In the genomic region with DNA sequence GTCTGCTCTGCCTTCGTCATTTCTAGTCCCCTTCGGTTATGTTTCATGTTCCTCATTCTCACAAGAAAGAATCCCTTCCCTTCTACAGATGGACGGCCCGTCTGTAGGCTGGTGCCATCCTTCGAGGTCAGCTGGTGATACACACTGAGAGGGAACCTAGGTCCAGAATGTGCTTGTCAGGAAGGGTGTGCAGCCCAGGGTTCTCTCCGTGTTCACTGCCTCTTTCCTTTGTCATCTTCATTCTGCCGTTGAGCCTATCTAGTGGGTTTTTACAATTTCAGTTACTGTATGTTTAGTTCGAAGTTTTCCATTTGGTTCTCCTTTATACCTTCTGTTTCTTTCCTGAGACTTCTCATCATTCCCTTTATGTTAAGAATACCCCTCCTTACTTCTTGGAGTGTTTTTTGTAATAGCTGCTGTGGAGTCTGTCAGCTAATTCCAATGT, we compare ENCODE assay signal across 1 cellular context.
A peak's percentile ranks its signal among the peaks of the same experiment; 100 is the strongest.
TF ChIP-seq lines count a peak whose summit lies in the region.

No MANE protein-coding gene starts in this region.

TF ChIP-seq in K562, 482 proteins besides CTCF, POLR2A, EP300 and RAD21 (continues in another document):
- TF ChIP-seq TRIM24 (IDR thresholded peaks at IDR 0.05) (peak in 1 of 2 experiments; percentile 21; a peak in 1 of 4 replicates), ZNF253 (CRISPR knock-in tag; conservative IDR thresholded peaks at IDR 0.05) (no peak), CTBP1 (IDR thresholded peaks at IDR 0.05; ENCODE audit: borderline replicate concordance) (no peak), LCOR (CRISPR knock-in tag; IDR thresholded peaks at IDR 0.05) (no peak), MECOM (CRISPR knock-in tag; IDR thresholded peaks at IDR 0.05) (0 out of 2 replicates have a peak, but pooled peaks have one; percentile 38), TAF1 (IDR thresholded peaks at IDR 0.05; ENCODE audit: control insufficient read depth, extremely low read depth, insufficient read depth, low read length, severe bottlenecking) (no peak), MTA1 (IDR thresholded peaks at IDR 0.05; ENCODE audit: borderline replicate concordance) (no peak), NR2F6 (CRISPR knock-in tag; IDR thresholded peaks at IDR 0.05) (0 out of 2 replicates have a peak, but pooled peaks have one; percentile 19), NFE2 (IDR thresholded peaks at IDR 0.05; ENCODE audit: low read depth) (no peak), SMAD3 (CRISPR knock-in tag; conservative IDR thresholded peaks at IDR 0.05) (0 out of 2 replicates have a peak, but pooled peaks have one; percentile 16), ZNF668 (CRISPR knock-in tag; IDR thresholded peaks at IDR 0.05) (no peak), FOXA1 (IDR thresholded peaks at IDR 0.05; ENCODE audit: borderline replicate concordance) (no peak), MCM2 (IDR thresholded peaks at IDR 0.05; ENCODE audit: low read depth) (no peak), ELF4 (CRISPR knock-in tag; IDR thresholded peaks at IDR 0.05) (peak; percentile 84), ZNF830 (CRISPR knock-in tag; IDR thresholded peaks at IDR 0.05) (no peak), SIN3B (IDR thresholded peaks at IDR 0.05; ENCODE audit: low read depth) (no peak), LARP7 (IDR thresholded peaks at IDR 0.05) (0 out of 2 replicates have a peak, but pooled peaks have one; percentile 66), NR4A1 (CRISPR knock-in tag; IDR thresholded peaks at IDR 0.05) (0 out of 2 replicates have a peak, but pooled peaks have one; percentile 69), NR4A1 (tag; IDR thresholded peaks at IDR 0.05) (no peak), BCL6 (CRISPR knock-in tag; IDR thresholded peaks at IDR 0.05) (0 out of 2 replicates have a peak, but pooled peaks have one; percentile 20), SMAD4 (CRISPR knock-in tag; conservative IDR thresholded peaks at IDR 0.05) (0 out of 2 replicates have a peak, but pooled peaks have one; percentile 32), FOXA3 (CRISPR knock-in tag; conservative IDR thresholded peaks at IDR 0.05 in 1 of 2, IDR thresholded peaks at IDR 0.05 in 1 of 2) (peak in 1 of 2 experiments; percentile 3; a peak in 1 of 4 replicates), TBP (optimal IDR thresholded peaks at IDR 0.05; ENCODE audit: low read depth, low read length) (peak; percentile 11), HDAC1 (IDR thresholded peaks at IDR 0.05) (no peak; a peak in 1 of 4 replicates), SMARCB1 (IDR thresholded peaks at IDR 0.05; ENCODE audit: insufficient read length, low read depth) (peak; percentile 62), GTF2E2 (tag; IDR thresholded peaks at IDR 0.05) (no peak), TAL1 (IDR thresholded peaks at IDR 0.05) (peak; percentile 17), IFI16 (CRISPR knock-in tag; IDR thresholded peaks at IDR 0.05) (no peak), DMBX1 (CRISPR knock-in tag; IDR thresholded peaks at IDR 0.05; ENCODE audit: borderline replicate concordance) (peak; percentile 61; the same call in 1 of the 2 replicates), HMG20A (CRISPR knock-in tag; conservative IDR thresholded peaks at IDR 0.05) (0 out of 2 replicates have a peak, but pooled peaks have one; percentile 29), ARNT (IDR thresholded peaks at IDR 0.05) (no peak), ZNF445 (CRISPR knock-in tag; IDR thresholded peaks at IDR 0.05; ENCODE audit: low read depth) (0 out of 2 replicates have a peak, but pooled peaks have one; percentile 47), TAF15 (IDR thresholded peaks at IDR 0.05; ENCODE audit: low read depth, low read length) (no peak), ESRRB (CRISPR knock-in tag; IDR thresholded peaks at IDR 0.05; ENCODE audit: borderline replicate concordance) (no peak), MAFG (tag; conservative IDR thresholded peaks at IDR 0.05) (no peak), OTX1 (CRISPR knock-in tag; IDR thresholded peaks at IDR 0.05) (0 out of 2 replicates have a peak, but pooled peaks have one; percentile 23), BRD9 (IDR thresholded peaks at IDR 0.05; ENCODE audit: low read depth, partially characterized antibody) (no peak)
- TF ChIP-seq, protein P1, sequence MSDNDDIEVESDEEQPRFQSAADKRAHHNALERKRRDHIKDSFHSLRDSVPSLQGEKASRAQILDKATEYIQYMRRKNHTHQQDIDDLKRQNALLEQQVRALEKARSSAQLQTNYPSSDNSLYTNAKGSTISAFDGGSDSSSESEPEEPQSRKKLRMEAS (CRISPR knock-in tag; IDR thresholded peaks at IDR 0.05) = 0 out of 2 replicates have a peak, but pooled peaks have one; percentile 11
- TF ChIP-seq, protein P2, sequence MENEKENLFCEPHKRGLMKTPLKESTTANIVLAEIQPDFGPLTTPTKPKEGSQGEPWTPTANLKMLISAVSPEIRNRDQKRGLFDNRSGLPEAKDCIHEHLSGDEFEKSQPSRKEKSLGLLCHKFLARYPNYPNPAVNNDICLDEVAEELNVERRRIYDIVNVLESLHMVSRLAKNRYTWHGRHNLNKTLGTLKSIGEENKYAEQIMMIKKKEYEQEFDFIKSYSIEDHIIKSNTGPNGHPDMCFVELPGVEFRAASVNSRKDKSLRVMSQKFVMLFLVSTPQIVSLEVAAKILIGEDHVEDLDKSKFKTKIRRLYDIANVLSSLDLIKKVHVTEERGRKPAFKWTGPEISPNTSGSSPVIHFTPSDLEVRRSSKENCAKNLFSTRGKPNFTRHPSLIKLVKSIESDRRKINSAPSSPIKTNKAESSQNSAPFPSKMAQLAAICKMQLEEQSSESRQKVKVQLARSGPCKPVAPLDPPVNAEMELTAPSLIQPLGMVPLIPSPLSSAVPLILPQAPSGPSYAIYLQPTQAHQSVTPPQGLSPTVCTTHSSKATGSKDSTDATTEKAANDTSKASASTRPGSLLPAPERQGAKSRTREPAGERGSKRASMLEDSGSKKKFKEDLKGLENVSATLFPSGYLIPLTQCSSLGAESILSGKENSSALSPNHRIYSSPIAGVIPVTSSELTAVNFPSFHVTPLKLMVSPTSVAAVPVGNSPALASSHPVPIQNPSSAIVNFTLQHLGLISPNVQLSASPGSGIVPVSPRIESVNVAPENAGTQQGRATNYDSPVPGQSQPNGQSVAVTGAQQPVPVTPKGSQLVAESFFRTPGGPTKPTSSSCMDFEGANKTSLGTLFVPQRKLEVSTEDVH (IDR thresholded peaks at IDR 0.05; ENCODE audit: low read depth, partially characterized antibody) = no peak
- TF ChIP-seq, protein P3, sequence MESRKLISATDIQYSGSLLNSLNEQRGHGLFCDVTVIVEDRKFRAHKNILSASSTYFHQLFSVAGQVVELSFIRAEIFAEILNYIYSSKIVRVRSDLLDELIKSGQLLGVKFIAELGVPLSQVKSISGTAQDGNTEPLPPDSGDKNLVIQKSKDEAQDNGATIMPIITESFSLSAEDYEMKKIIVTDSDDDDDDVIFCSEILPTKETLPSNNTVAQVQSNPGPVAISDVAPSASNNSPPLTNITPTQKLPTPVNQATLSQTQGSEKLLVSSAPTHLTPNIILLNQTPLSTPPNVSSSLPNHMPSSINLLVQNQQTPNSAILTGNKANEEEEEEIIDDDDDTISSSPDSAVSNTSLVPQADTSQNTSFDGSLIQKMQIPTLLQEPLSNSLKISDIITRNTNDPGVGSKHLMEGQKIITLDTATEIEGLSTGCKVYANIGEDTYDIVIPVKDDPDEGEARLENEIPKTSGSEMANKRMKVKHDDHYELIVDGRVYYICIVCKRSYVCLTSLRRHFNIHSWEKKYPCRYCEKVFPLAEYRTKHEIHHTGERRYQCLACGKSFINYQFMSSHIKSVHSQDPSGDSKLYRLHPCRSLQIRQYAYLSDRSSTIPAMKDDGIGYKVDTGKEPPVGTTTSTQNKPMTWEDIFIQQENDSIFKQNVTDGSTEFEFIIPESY (CRISPR knock-in tag; IDR thresholded peaks at IDR 0.05) = no peak
- TF ChIP-seq, protein P4, sequence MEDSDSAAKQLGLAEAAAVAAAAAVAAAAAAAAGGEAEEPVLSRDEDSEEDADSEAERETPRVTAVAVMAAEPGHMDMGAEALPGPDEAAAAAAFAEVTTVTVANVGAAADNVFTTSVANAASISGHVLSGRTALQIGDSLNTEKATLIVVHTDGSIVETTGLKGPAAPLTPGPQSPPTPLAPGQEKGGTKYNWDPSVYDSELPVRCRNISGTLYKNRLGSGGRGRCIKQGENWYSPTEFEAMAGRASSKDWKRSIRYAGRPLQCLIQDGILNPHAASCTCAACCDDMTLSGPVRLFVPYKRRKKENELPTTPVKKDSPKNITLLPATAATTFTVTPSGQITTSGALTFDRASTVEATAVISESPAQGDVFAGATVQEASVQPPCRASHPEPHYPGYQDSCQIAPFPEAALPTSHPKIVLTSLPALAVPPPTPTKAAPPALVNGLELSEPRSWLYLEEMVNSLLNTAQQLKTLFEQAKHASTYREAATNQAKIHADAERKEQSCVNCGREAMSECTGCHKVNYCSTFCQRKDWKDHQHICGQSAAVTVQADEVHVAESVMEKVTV (CRISPR knock-in tag; IDR thresholded peaks at IDR 0.05) = 0 out of 2 replicates have a peak, but pooled peaks have one; percentile 14
- TF ChIP-seq, protein P5, sequence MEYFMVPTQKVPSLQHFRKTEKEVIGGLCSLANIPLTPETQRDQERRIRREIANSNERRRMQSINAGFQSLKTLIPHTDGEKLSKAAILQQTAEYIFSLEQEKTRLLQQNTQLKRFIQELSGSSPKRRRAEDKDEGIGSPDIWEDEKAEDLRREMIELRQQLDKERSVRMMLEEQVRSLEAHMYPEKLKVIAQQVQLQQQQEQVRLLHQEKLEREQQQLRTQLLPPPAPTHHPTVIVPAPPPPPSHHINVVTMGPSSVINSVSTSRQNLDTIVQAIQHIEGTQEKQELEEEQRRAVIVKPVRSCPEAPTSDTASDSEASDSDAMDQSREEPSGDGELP (CRISPR knock-in tag; IDR thresholded peaks at IDR 0.05; ENCODE audit: borderline replicate concordance) = peak; percentile 30; the same call in 1 of the 2 replicates
- TF ChIP-seq, protein P6, sequence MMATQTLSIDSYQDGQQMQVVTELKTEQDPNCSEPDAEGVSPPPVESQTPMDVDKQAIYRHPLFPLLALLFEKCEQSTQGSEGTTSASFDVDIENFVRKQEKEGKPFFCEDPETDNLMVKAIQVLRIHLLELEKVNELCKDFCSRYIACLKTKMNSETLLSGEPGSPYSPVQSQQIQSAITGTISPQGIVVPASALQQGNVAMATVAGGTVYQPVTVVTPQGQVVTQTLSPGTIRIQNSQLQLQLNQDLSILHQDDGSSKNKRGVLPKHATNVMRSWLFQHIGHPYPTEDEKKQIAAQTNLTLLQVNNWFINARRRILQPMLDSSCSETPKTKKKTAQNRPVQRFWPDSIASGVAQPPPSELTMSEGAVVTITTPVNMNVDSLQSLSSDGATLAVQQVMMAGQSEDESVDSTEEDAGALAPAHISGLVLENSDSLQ (IDR thresholded peaks at IDR 0.05) = peak; percentile 3; the same call in 1 of the 2 replicates
- TF ChIP-seq, protein P7, sequence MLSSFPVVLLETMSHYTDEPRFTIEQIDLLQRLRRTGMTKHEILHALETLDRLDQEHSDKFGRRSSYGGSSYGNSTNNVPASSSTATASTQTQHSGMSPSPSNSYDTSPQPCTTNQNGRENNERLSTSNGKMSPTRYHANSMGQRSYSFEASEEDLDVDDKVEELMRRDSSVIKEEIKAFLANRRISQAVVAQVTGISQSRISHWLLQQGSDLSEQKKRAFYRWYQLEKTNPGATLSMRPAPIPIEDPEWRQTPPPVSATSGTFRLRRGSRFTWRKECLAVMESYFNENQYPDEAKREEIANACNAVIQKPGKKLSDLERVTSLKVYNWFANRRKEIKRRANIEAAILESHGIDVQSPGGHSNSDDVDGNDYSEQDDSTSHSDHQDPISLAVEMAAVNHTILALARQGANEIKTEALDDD (IDR thresholded peaks at IDR 0.05) = 0 out of 2 replicates have a peak, but pooled peaks have one; percentile 14
- TF ChIP-seq, protein P8, sequence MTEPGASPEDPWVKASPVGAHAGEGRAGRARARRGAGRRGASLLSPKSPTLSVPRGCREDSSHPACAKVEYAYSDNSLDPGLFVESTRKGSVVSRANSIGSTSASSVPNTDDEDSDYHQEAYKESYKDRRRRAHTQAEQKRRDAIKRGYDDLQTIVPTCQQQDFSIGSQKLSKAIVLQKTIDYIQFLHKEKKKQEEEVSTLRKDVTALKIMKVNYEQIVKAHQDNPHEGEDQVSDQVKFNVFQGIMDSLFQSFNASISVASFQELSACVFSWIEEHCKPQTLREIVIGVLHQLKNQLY (CRISPR knock-in tag; conservative IDR thresholded peaks at IDR 0.05) = 0 out of 4 replicates have a peak, but pooled peaks of 1 of the 2 experiments have one; percentile 26
- TF ChIP-seq, protein P9, sequence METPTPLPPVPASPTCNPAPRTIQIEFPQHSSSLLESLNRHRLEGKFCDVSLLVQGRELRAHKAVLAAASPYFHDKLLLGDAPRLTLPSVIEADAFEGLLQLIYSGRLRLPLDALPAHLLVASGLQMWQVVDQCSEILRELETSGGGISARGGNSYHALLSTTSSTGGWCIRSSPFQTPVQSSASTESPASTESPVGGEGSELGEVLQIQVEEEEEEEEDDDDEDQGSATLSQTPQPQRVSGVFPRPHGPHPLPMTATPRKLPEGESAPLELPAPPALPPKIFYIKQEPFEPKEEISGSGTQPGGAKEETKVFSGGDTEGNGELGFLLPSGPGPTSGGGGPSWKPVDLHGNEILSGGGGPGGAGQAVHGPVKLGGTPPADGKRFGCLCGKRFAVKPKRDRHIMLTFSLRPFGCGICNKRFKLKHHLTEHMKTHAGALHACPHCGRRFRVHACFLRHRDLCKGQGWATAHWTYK (CRISPR knock-in tag; IDR thresholded peaks at IDR 0.05) = peak; percentile 31; the same call in 1 of the 2 replicates
- TF ChIP-seq, protein P10, sequence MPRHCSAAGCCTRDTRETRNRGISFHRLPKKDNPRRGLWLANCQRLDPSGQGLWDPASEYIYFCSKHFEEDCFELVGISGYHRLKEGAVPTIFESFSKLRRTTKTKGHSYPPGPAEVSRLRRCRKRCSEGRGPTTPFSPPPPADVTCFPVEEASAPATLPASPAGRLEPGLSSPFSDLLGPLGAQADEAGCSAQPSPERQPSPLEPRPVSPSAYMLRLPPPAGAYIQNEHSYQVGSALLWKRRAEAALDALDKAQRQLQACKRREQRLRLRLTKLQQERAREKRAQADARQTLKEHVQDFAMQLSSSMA (CRISPR knock-in tag; IDR thresholded peaks at IDR 0.05) = 0 out of 2 replicates have a peak, but pooled peaks have one; percentile 34
- TF ChIP-seq, protein P11, sequence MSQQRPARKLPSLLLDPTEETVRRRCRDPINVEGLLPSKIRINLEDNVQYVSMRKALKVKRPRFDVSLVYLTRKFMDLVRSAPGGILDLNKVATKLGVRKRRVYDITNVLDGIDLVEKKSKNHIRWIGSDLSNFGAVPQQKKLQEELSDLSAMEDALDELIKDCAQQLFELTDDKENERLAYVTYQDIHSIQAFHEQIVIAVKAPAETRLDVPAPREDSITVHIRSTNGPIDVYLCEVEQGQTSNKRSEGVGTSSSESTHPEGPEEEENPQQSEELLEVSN (IDR thresholded peaks at IDR 0.05; ENCODE audit: borderline replicate concordance in 1 of 2, extremely low read depth in 1 of 2, insufficient read depth in 1 of 2, insufficient read length in 1 of 2, low read depth in 1 of 2, low read length in 1 of 2, poor library complexity in 1 of 2, severe bottlenecking in 1 of 2) = peak; percentile 14 to 20
- TF ChIP-seq, protein P12, sequence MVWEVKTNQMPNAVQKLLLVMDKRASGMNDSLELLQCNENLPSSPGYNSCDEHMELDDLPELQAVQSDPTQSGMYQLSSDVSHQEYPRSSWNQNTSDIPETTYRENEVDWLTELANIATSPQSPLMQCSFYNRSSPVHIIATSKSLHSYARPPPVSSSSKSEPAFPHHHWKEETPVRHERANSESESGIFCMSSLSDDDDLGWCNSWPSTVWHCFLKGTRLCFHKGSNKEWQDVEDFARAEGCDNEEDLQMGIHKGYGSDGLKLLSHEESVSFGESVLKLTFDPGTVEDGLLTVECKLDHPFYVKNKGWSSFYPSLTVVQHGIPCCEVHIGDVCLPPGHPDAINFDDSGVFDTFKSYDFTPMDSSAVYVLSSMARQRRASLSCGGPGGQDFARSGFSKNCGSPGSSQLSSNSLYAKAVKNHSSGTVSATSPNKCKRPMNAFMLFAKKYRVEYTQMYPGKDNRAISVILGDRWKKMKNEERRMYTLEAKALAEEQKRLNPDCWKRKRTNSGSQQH (CRISPR knock-in tag; IDR thresholded peaks at IDR 0.05) = peak; percentile 71; the same call in 1 of the 2 replicates
